27 cellular contexts compared by ENCODE assay signal in genomic region chr14:106395460-106396050, GRCh38.
DNase-seq lines count a peak whose midpoint lies in the region; ATAC-seq and TF ChIP-seq lines count a peak whose summit lies in the region.
"Had no signal": no experiment of that assay in that cellular context is flagged by ENCODE, and none has a peak within 500 bp of the region (broad histone marks: within the 10 kb centered on the region; RNA-seq: fewer than 3 reads in every experiment).

No MANE protein-coding gene starts in this region.

- H3K4me1 ChIP-seq in esophagus squamous epithelium = no peaks in the 10 kb centered on the region
- H3K4me1 ChIP-seq: foreskin keratinocyte, HAP-1, left lung, testis had no signal

- DNase-seq in activated naive CD4-positive, alpha-beta T cell treated with anti-CD3 and anti-CD28 coated beads for 36 hours = peak; percentile 74
- no peak for DNase-seq in activated naive CD4-positive, alpha-beta T cell treated with anti-CD3 and anti-CD28 coated beads, Interleukin-2, amount 50 U/mL, for 16 hours
- DNase-seq in GM12865 (ENCODE audit: low read depth) (peak; percentile 62), esophagus squamous epithelium (lab: John Stamatoyannopoulos, UW) (no peak), hepatic stellate cell (ENCODE audit: low spot score) (no peak), NCI-H345 (lab: John Stamatoyannopoulos, UW) (no peak)
- no peak for DNase-seq in natural killer cell treated with Interleukin-12 subunit alpha and Interleukin-12 subunit beta and Interleukin-15 and Interleukin-18, amount 100 ng/mL, for 72 hours (ENCODE audit: low spot score)
- DNase-seq: erythroblast, foreskin keratinocyte, GDM1, IMR-90, left lung, MM.1S, NCI-H1436, NCI-H524 treated with DMSO at 0.1 percent for 48 hours, nephron progenitor cell, posterior cingulate gyrus, RPMI8226, testis had no signal

- H3K27ac Mint-ChIP-seq in activated naive CD4-positive, alpha-beta T cell treated with anti-CD3 and anti-CD28 coated beads for 36 hours = peak overlapping the region; percentile 92
- peak overlapping the region; percentile 87 for H3K27ac Mint-ChIP-seq in activated T-helper 17 cell treated with anti-CD3 and anti-CD28 coated beads, Interleukin-2, amount 50 U/mL, for 72 hours
- peak overlapping the region; percentile 93 to 97 for H3K27ac Mint-ChIP-seq in natural killer cell treated with Interleukin-12 subunit alpha and Interleukin-12 subunit beta and Interleukin-15 and Interleukin-18, amount 100 ng/mL, for 72 hours
- H3K27ac Mint-ChIP-seq: mesothelial cell of epicardium, nephron progenitor cell, WTC11 had no signal

- TF ChIP-seq POLR2A in esophagus squamous epithelium (IDR thresholded peaks at IDR 0.05) = no peak

- H3K36me3 Mint-ChIP-seq in activated naive CD4-positive, alpha-beta T cell treated with anti-CD3 and anti-CD28 coated beads for 36 hours (ENCODE audit: low read depth) = no peaks in the 10 kb centered on the region
- peaks cover 4% of the 10 kb centered on the region for H3K36me3 Mint-ChIP-seq in activated T-helper 17 cell treated with anti-CD3 and anti-CD28 coated beads, Interleukin-2, amount 50 U/mL, for 72 hours (ENCODE audit: low read depth)
- H3K36me3 Mint-ChIP-seq in natural killer cell treated with Interleukin-12 subunit alpha and Interleukin-12 subunit beta and Interleukin-15 and Interleukin-18, amount 100 ng/mL, for 72 hours = no peaks in the 10 kb centered on the region

- H3K9me3 Mint-ChIP-seq in activated naive CD4-positive, alpha-beta T cell treated with anti-CD3 and anti-CD28 coated beads for 36 hours = no peaks in the 10 kb centered on the region
- H3K9me3 Mint-ChIP-seq in activated T-helper 17 cell treated with anti-CD3 and anti-CD28 coated beads, Interleukin-2, amount 50 U/mL, for 72 hours = no peaks in the 10 kb centered on the region
- no peaks in the 10 kb centered on the region for H3K9me3 Mint-ChIP-seq in natural killer cell treated with Interleukin-12 subunit alpha and Interleukin-12 subunit beta and Interleukin-15 and Interleukin-18, amount 100 ng/mL, for 72 hours

- H3K27me3 ChIP-seq in esophagus squamous epithelium = no peaks in the 10 kb centered on the region
- H3K27me3 ChIP-seq: foreskin keratinocyte, hepatocyte, testis had no signal

- peak; percentile 89 for ATAC-seq in activated T-helper 17 cell treated with anti-CD3 and anti-CD28 coated beads, Interleukin-2, amount 50 U/mL, for 72 hours (replicated peaks)
- peak; percentile 90 to 94 for ATAC-seq in natural killer cell treated with Interleukin-12 subunit alpha and Interleukin-12 subunit beta and Interleukin-15 and Interleukin-18, amount 100 ng/mL, for 72 hours
- ATAC-seq: foreskin keratinocyte, left lung, sciatic nerve, WTC11 had no signal

- no peaks in the 10 kb centered on the region for H3K36me3 ChIP-seq in esophagus squamous epithelium
- H3K36me3 ChIP-seq: HAP-1, left lung had no signal

- TF ChIP-seq CTCF in GM12865 (IDR thresholded peaks at IDR 0.05; ENCODE audit: insufficient read depth, low read depth, low read length, missing control alignments) (no peak), esophagus squamous epithelium (IDR thresholded peaks at IDR 0.05) (no peak)

- 49 to 52% methylated on average over 5 of the region's 5 CpGs for WGBS in esophagus squamous epithelium, 2 donors

- H3K4me3 ChIP-seq in GM12865 (ENCODE audit: low read depth, low read length) (no peak overlapping the region), esophagus squamous epithelium (no peak overlapping the region)
- H3K4me3 ChIP-seq: HAP-1, hepatocyte, left lung, SK-N-MC, testis had no signal

- peak overlapping the region; percentile 63 for H3K4me3 Mint-ChIP-seq in activated naive CD4-positive, alpha-beta T cell treated with anti-CD3 and anti-CD28 coated beads for 36 hours
- peak overlapping the region; percentile 77 for H3K4me3 Mint-ChIP-seq in activated T-helper 17 cell treated with anti-CD3 and anti-CD28 coated beads, Interleukin-2, amount 50 U/mL, for 72 hours
- peak overlapping the region; percentile 76 for H3K4me3 Mint-ChIP-seq in natural killer cell treated with Interleukin-12 subunit alpha and Interleukin-12 subunit beta and Interleukin-15 and Interleukin-18, amount 100 ng/mL, for 72 hours
- H3K4me3 Mint-ChIP-seq: mesothelial cell of epicardium, nephron progenitor cell, WTC11 had no signal

- intact Hi-C loops in activated naive CD4-positive, alpha-beta T cell treated with anti-CD3 and anti-CD28 coated beads for 36 hours (cut with micrococcal nuclease) = loop anchor here (1.0 to 5.0 kb wide), 6 partner anchors 21 to 388 kb away; no protein-coding TSS in a partner anchor
- intact Hi-C loops in esophagus squamous epithelium (cut with DNase I) = no loop called here

- CTCF ChIA-PET in activated naive CD4-positive, alpha-beta T cell treated with anti-CD3 and anti-CD28 coated beads for 36 hours (lab: Charles Lee) = interaction anchor here (0.7 to 4.9 kb wide), 8 partner anchors 13 to 134 kb away, joined by 3 to 51 read pairs (median 6); no protein-coding TSS in a partner anchor

- no peak overlapping the region for H3K27ac ChIP-seq in esophagus squamous epithelium
- H3K27ac ChIP-seq: C4-2B, foreskin keratinocyte, hepatocyte, left lung, testis had no signal

- no peaks in the 10 kb centered on the region for H3K9me3 ChIP-seq in esophagus squamous epithelium
- H3K9me3 ChIP-seq: HAP-1, left lung, testis had no signal

- H3K4me1 Mint-ChIP-seq in activated naive CD4-positive, alpha-beta T cell treated with anti-CD3 and anti-CD28 coated beads for 36 hours (ENCODE audit: low read depth) = peaks cover 39% of the 10 kb centered on the region
- H3K4me1 Mint-ChIP-seq in activated T-helper 17 cell treated with anti-CD3 and anti-CD28 coated beads, Interleukin-2, amount 50 U/mL, for 72 hours = peaks cover 36% of the 10 kb centered on the region
- H3K4me1 Mint-ChIP-seq in natural killer cell treated with Interleukin-12 subunit alpha and Interleukin-12 subunit beta and Interleukin-15 and Interleukin-18, amount 100 ng/mL, for 72 hours (ENCODE audit: low read depth in 2 of 2) = peaks cover 24 to 26% of the 10 kb centered on the region in 2 donors
- H3K4me1 Mint-ChIP-seq: mesothelial cell of epicardium, nephron progenitor cell, WTC11 had no signal

- H3K27me3 Mint-ChIP-seq in activated naive CD4-positive, alpha-beta T cell treated with anti-CD3 and anti-CD28 coated beads for 36 hours (ENCODE audit: low read depth) = peaks cover 8% of the 10 kb centered on the region
- no peaks in the 10 kb centered on the region for H3K27me3 Mint-ChIP-seq in activated T-helper 17 cell treated with anti-CD3 and anti-CD28 coated beads, Interleukin-2, amount 50 U/mL, for 72 hours
- H3K27me3 Mint-ChIP-seq in natural killer cell treated with Interleukin-12 subunit alpha and Interleukin-12 subunit beta and Interleukin-15 and Interleukin-18, amount 100 ng/mL, for 72 hours = peaks cover 16% of the 10 kb centered on the region in 2 donors

Comparison
In these comparisons a context has a peak if more than half of its experiments do, and no peak if none do; other contexts are left out.
1. DNase-seq: peak in activated naive CD4-positive, alpha-beta T cell treated with anti-CD3 and anti-CD28 coated beads for 36 hours (single experiment) and GM12865 (single experiment); none in activated naive CD4-positive, alpha-beta T cell treated with anti-CD3 and anti-CD28 coated beads, Interleukin-2, amount 50 U/mL, for 16 hours (single experiment), natural killer cell treated with Interleukin-12 subunit alpha and Interleukin-12 subunit beta and Interleukin-15 and Interleukin-18, amount 100 ng/mL, for 72 hours (single experiment), esophagus squamous epithelium (single experiment), hepatic stellate cell (single experiment) and NCI-H345 (single experiment).
2. Peak in every context shown above with its lines, with median percentiles within 50 percentile points of each other: H3K27ac Mint-ChIP-seq and H3K4me3 Mint-ChIP-seq.